ENCODE assay signal across 19 cellular contexts in the genomic region with DNA sequence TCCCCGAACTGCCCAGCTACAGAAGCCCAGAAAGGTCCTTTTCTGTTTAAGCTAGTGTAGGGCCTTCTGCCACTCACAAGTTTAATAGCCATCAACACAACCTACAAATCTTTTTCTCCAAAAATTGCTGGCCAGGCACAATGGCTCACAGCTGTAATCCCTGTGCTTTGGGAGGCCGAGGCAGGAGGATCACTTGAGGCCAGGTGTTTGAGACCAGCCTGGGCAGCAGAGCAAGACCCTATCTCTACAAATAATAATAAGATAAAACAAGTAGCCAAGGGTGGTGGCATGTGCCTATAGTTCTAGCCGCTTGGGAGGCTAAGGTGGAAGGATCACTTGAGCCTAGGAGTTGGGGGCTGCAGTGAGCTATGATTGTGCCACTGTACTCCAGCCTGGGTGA.
"Had no signal": no experiment of that assay in that cellular context is flagged by ENCODE, and none has a peak within 500 bp of the region (broad histone marks: within the 10 kb centered on the region; RNA-seq: fewer than 3 reads in every experiment).

No MANE protein-coding gene starts in this region.

- H3K36me3 ChIP-seq: ovary, right atrium auricular region, upper lobe of left lung had no signal

- H3K27ac ChIP-seq: foreskin keratinocyte, ovary, right atrium auricular region, upper lobe of left lung had no signal

- H3K9me3 ChIP-seq: ovary, right atrium auricular region, upper lobe of left lung had no signal

- H3K36me3 Mint-ChIP-seq: naive thymus-derived CD8-positive, alpha-beta T cell had no signal

- H3K27me3 ChIP-seq: ovary, right atrium auricular region, upper lobe of left lung had no signal

- ATAC-seq: foreskin keratinocyte; left cardiac atrium; left ventricle myocardium superior; naive thymus-derived CD8-positive, alpha-beta T cell had no signal

- H3K4me1 ChIP-seq: foreskin keratinocyte, right atrium auricular region, upper lobe of left lung had no signal

- DNase-seq: cerebellar nuclear complex; dermis blood vessel endothelial cell; effector CD4-positive, alpha-beta T cell; endodermal cell; erythroblast; foreskin keratinocyte; kidney; left cardiac atrium; left ventricle myocardium superior; mesendoderm; naive thymus-derived CD8-positive, alpha-beta T cell; ovary; small intestine; stimulated activated CD4-positive, alpha-beta T cell treated with anti-CD3 and anti-CD28 coated beads, Interleukin-12 subunit alpha, Interleukin-12 subunit beta, amount 100 ng/mL, for 4 hours; stimulated activated naive CD4-positive, alpha-beta T cell; upper lobe of left lung had no signal

- H3K4me3 Mint-ChIP-seq: endodermal cell; naive thymus-derived CD8-positive, alpha-beta T cell; neural crest cell had no signal

- H3K27ac Mint-ChIP-seq: endodermal cell; naive thymus-derived CD8-positive, alpha-beta T cell had no signal

- H3K4me3 ChIP-seq: lung, ovary, right atrium auricular region, upper lobe of left lung had no signal

- H3K9me3 Mint-ChIP-seq: naive thymus-derived CD8-positive, alpha-beta T cell had no signal
